Comparison of ENCODE assay signal across 24 cellular contexts in genomic region chr3:72142028-72142427, GRCh38.
DNase-seq lines count a peak whose midpoint lies in the region; ATAC-seq lines count a peak whose summit lies in the region.
"Had no signal": no experiment of that assay in that cellular context is flagged by ENCODE, and none has a peak within 500 bp of the region (broad histone marks: within the 10 kb centered on the region; RNA-seq: fewer than 3 reads in every experiment).

No MANE protein-coding gene starts in this region.

- peak overlapping the region; percentile 78 for H3K27ac ChIP-seq in Karpas-422 (ENCODE audit: low read length)
- H3K27ac ChIP-seq in mesenchymal stem cell (ENCODE audit: low read length, poor library complexity, severe bottlenecking): no peak overlapping the region
- H3K27ac ChIP-seq: C4-2B, SK-N-MC had no signal

- H3K4me3 Mint-ChIP-seq in naive thymus-derived CD8-positive, alpha-beta T cell: no peak overlapping the region
- H3K4me3 Mint-ChIP-seq: CD8-positive, alpha-beta T cell; T-helper 1 cell treated with Interleukin-12 subunit alpha and Interleukin-12 subunit beta and Interleukin-4 antibody, amounts not matched to agents 30 μg/mL and 1 μg/mL, for 36 hours had no signal

- H4K8ac ChIP-seq in mesenchymal stem cell (ENCODE audit: low read length): no peak overlapping the region

- H3K27ac Mint-ChIP-seq in naive thymus-derived CD8-positive, alpha-beta T cell: no peak overlapping the region
- H3K27ac Mint-ChIP-seq: CD8-positive, alpha-beta T cell; T-helper 1 cell treated with Interleukin-12 subunit alpha and Interleukin-12 subunit beta and Interleukin-4 antibody, amounts not matched to agents 30 μg/mL and 1 μg/mL, for 36 hours had no signal

- H3K9ac ChIP-seq in Karpas-422 (ENCODE audit: low read length): peak overlapping the region; percentile 46; the same call in 1 of the 2 replicates
- H3K9ac ChIP-seq in mesenchymal stem cell (ENCODE audit: low read length): no peak overlapping the region

- peak; percentile 40 for ATAC-seq in GM19351 (IDR thresholded peaks at IDR 0.05; ENCODE audit: unreplicated experiment)
- ATAC-seq in naive thymus-derived CD8-positive, alpha-beta T cell: no peak
- ATAC-seq in HG03469 (IDR thresholded peaks at IDR 0.05; ENCODE audit: unreplicated experiment): no peak
- ATAC-seq in HG03565 (IDR thresholded peaks at IDR 0.05; ENCODE audit: unreplicated experiment): no peak
- ATAC-seq: CD8-positive, alpha-beta T cell had no signal

- no peak overlapping the region for H2BK120ac ChIP-seq in mesenchymal stem cell (ENCODE audit: low read depth, low read length)

- H3K4me2 ChIP-seq in Karpas-422 (ENCODE audit: low read depth, low read length, poor library complexity, severe bottlenecking): peak overlapping the region; percentile 43
- H3K4me2 ChIP-seq in mesenchymal stem cell (ENCODE audit: low read length, poor library complexity, severe bottlenecking): no peak overlapping the region

- H4K20me1 ChIP-seq in Karpas-422 (ENCODE audit: insufficient read depth, low read depth, low read length): no peaks in the 10 kb centered on the region

- no peaks in the 10 kb centered on the region for H3K27me3 ChIP-seq in Karpas-422 (ENCODE audit: low read length)
- peaks cover 0 to 3% of the 10 kb centered on the region in 2 experiments for H3K27me3 ChIP-seq in mesenchymal stem cell (ENCODE audit: control insufficient read depth in 1 of 2, insufficient read depth in 1 of 2, low read length in 2 of 2)

- H4K91ac ChIP-seq in mesenchymal stem cell (ENCODE audit: low read length): no peak overlapping the region

- no peak overlapping the region for H3K14ac ChIP-seq in mesenchymal stem cell (ENCODE audit: low read length in 2 of 2)

- no peaks in the 10 kb centered on the region for H3K9me3 ChIP-seq in Karpas-422 (ENCODE audit: low read length)
- H3K9me3 ChIP-seq in mesenchymal stem cell (ENCODE audit: control insufficient read depth, low read length): peaks cover 7% of the 10 kb centered on the region
- H3K9me3 ChIP-seq: Caco-2 had no signal

- no peak overlapping the region for H2BK15ac ChIP-seq in mesenchymal stem cell (ENCODE audit: low read depth, poor library complexity, severe bottlenecking)

- H3K9me2 ChIP-seq in Karpas-422 (replicated peaks; ENCODE audit: insufficient read depth, low read length): no peaks in the 10 kb centered on the region

- H3K27me3 Mint-ChIP-seq in naive thymus-derived CD8-positive, alpha-beta T cell: peaks cover 0 to 15% (median 6%) of the 10 kb centered on the region in 5 donors

- H3K36me3 ChIP-seq in Karpas-422 (ENCODE audit: insufficient read depth, low read length) (no peaks in the 10 kb centered on the region), mesenchymal stem cell (ENCODE audit: control insufficient read depth in 1 of 2, insufficient read depth in 2 of 2, low read depth in 1 of 2, low read length in 2 of 2) (no peaks in the 10 kb centered on the region)

- H3K18ac ChIP-seq in mesenchymal stem cell (ENCODE audit: low read depth in 1 of 2, low read length in 2 of 2): no peak overlapping the region

- no peak overlapping the region for H3K4me3 ChIP-seq in Karpas-422 (ENCODE audit: low read length)
- H3K4me3 ChIP-seq in mesenchymal stem cell (ENCODE audit: insufficient read depth in 1 of 2, low read depth in 1 of 2, low read length in 2 of 2): no peak overlapping the region
- H3K4me3 ChIP-seq: SK-N-MC had no signal

- POLR2A ChIA-PET in naive thymus-derived CD8-positive, alpha-beta T cell (lab: Charles Lee): no interaction called here

- H2BK5ac ChIP-seq in mesenchymal stem cell (ENCODE audit: low read depth, low read length, poor library complexity, severe bottlenecking): no peak overlapping the region

- H2AFZ ChIP-seq in Karpas-422 (ENCODE audit: low read length) (no peak overlapping the region), mesenchymal stem cell (ENCODE audit: low read depth, low read length) (peak overlapping the region; percentile 21)

- DNase-seq in Karpas-422 (no peak), mesenchymal stem cell (no peak)
- no peak for DNase-seq in activated effector memory CD4-positive, alpha-beta T cell treated with anti-CD3 and anti-CD28 coated beads, Interleukin-2, amount 50 U/mL, for 16 hours
- DNase-seq in naive thymus-derived CD8-positive, alpha-beta T cell: no peak
- DNase-seq: Caco-2; CD8-positive, alpha-beta T cell; GDM1; KBM-7; MM.1S; NCI-H1092; NCI-H1417 treated with DMSO at 0.1 percent for 48 hours; NCI-H1694 treated with DMSO at 0.1 percent for 48 hours; NCI-H2081; NCI-H2171; NCI-H226; NCI-H510A; SIG-M5; SW 1271 had no signal

- no peaks in the 10 kb centered on the region for H3K36me3 Mint-ChIP-seq in naive thymus-derived CD8-positive, alpha-beta T cell
- H3K36me3 Mint-ChIP-seq: CD8-positive, alpha-beta T cell had no signal

- H3K4me1 ChIP-seq in Karpas-422 (ENCODE audit: low read length) (peaks cover 60% of the 10 kb centered on the region), mesenchymal stem cell (ENCODE audit: control insufficient read depth, insufficient read depth, low read depth, low read length) (no peaks in the 10 kb centered on the region)

- no peaks in the 10 kb centered on the region for H3K79me2 ChIP-seq in Karpas-422 (ENCODE audit: low read length)

- 86% methylated on average over 1 of the region's 1 CpG for WGBS in mesenchymal stem cell

- peaks cover 6 to 37% (median 10%) of the 10 kb centered on the region in 4 donors for H3K4me1 Mint-ChIP-seq in naive thymus-derived CD8-positive, alpha-beta T cell

- no peak overlapping the region for H2AK5ac ChIP-seq in mesenchymal stem cell (ENCODE audit: low read length, severe bottlenecking)

- H3K79me1 ChIP-seq in mesenchymal stem cell (replicated peaks; ENCODE audit: low read length, poor library complexity, severe bottlenecking): no peaks in the 10 kb centered on the region

- no peak overlapping the region for H3K4ac ChIP-seq in mesenchymal stem cell (ENCODE audit: low read depth in 1 of 2, low read length in 2 of 2)

- H3K9me3 Mint-ChIP-seq in naive thymus-derived CD8-positive, alpha-beta T cell: no peaks in the 10 kb centered on the region
- H3K9me3 Mint-ChIP-seq: CD8-positive, alpha-beta T cell; T-helper 1 cell treated with Interleukin-12 subunit alpha and Interleukin-12 subunit beta and Interleukin-4 antibody, amounts not matched to agents 30 μg/mL and 1 μg/mL, for 36 hours had no signal

- H2BK12ac ChIP-seq in mesenchymal stem cell (ENCODE audit: low read length in 2 of 2): no peak overlapping the region

- no peak overlapping the region for H3K23ac ChIP-seq in mesenchymal stem cell (ENCODE audit: low read length in 2 of 2)
